In genomic region chr19:55688422-55689218, GRCh38 we compare ENCODE assay signal across 12 cellular contexts. TPM values are rescaled to one million over a fixed set of nuclear protein-coding genes. Genes with fewer than 3 reads are reported as not detected.
A peak's percentile ranks its signal among the peaks of the same experiment; 100 is the strongest.
DNase-seq lines count a peak whose midpoint lies in the region; ATAC-seq and FAIRE-seq lines count a peak whose summit lies in the region.
"Had no signal": no experiment of that assay in that cellular context is flagged by ENCODE, and none has a peak within 500 bp of the region (broad histone marks: within the 10 kb centered on the region; RNA-seq: fewer than 3 reads in every experiment).

No MANE protein-coding gene starts in this region.

- H3K36me3 ChIP-seq in small intestine (ENCODE audit: control insufficient read depth in 2 of 2, insufficient read depth in 2 of 2, low read length in 2 of 2): peaks cover 18 to 42% of the 10 kb centered on the region in 2 donors

- ATAC-seq in HG02678 (IDR thresholded peaks at IDR 0.05; ENCODE audit: unreplicated experiment): no peak

- FAIRE-seq in small intestine (lab: Jason Lieb, UNC): no peak
- FAIRE-seq: islet of Langerhans had no signal

- 18 to 47% (median 40%) methylated on average over 22 to 27 of the region's 27 CpGs for WGBS in small intestine, 3 donors

- peak overlapping the region; percentile 88 to 92 for H3K27ac ChIP-seq in small intestine (ENCODE audit: low read depth in 1 of 2, low read length in 1 of 2)
- H3K27ac ChIP-seq: breast epithelium, KMS-11 had no signal

- DNase-seq in NCI-H748 (lab: John Stamatoyannopoulos, UW; ENCODE audit: unreplicated experiment) (peak; percentile 73), NCI-H748 treated with DMSO at 0.1 percent for 48 hours (lab: John Stamatoyannopoulos, UW) (no peak), NCI-H69 (lab: John Stamatoyannopoulos, UW) (peak; percentile 35), iPS-NIHi11 (ENCODE audit: low spot score) (peak; percentile 68), small intestine (peak; percentile 98), LoVo (ENCODE audit: low spot score) (no peak), SW 1271 (lab: John Stamatoyannopoulos, UW) (no peak)
- DNase-seq: T-helper 9 cell had no signal

- H3K4me3 ChIP-seq in small intestine (ENCODE audit: low read depth in 1 of 2, low read length in 2 of 2): no peak overlapping the region
- H3K4me3 ChIP-seq: breast epithelium had no signal

- no peaks in the 10 kb centered on the region for H3K27me3 ChIP-seq in small intestine (ENCODE audit: control insufficient read depth in 2 of 2, insufficient read depth in 2 of 2, low read length in 2 of 2)
- H3K27me3 ChIP-seq: breast epithelium had no signal

- peaks cover 4 to 12% of the 10 kb centered on the region in 2 donors for H3K4me1 ChIP-seq in small intestine (ENCODE audit: control insufficient read depth in 2 of 2, insufficient read depth in 1 of 2, low read depth in 1 of 2, low read length in 1 of 2)
- H3K4me1 ChIP-seq: breast epithelium had no signal

- H3K9me3 ChIP-seq in small intestine (ENCODE audit: control insufficient read depth, low read depth): no peaks in the 10 kb centered on the region
- H3K9me3 ChIP-seq: breast epithelium had no signal

RNA-seq across cellular contexts. Expression of gene EPN1, which starts 13.6 kb away (rescaled TPM):
- polyA plus RNA-seq in small intestine: 100 to 1,000 TPM; 161 to 193 (median 175) TPM

RNA-seq across cellular contexts. Expression of gene U2AF2, which starts 33.8 kb away (rescaled TPM):
- polyA plus RNA-seq in small intestine: 100 to 1,000 TPM in 1 of 3 donors, 10 to 100 TPM in 2; 74.0 to 142 (median 89.2) TPM

RNA-seq across cellular contexts. Expression of gene CCDC106, which starts 40.6 kb away (rescaled TPM):
- polyA plus RNA-seq in small intestine: 1 to 10 TPM; 2.5 to 6.5 (median 4.6) TPM

RNA-seq across cellular contexts. Expression of gene ZNF581, which starts 45.2 kb away (rescaled TPM):
- 10 to 100 TPM; 15.9 to 29.2 (median 17.7) TPM for polyA plus RNA-seq in small intestine

RNA-seq across cellular contexts. Expression of gene ZNF580, which starts 47.8 kb away (rescaled TPM):
- polyA plus RNA-seq in small intestine: 10 to 100 TPM in 2 of 3 donors, 1 to 10 TPM in 1; 8.3 to 16.8 (median 16.3) TPM

Comparison
In these comparisons a context has a peak if more than half of its experiments do, and no peak if none do; other contexts are left out.
1. DNase-seq: peak in NCI-H748 (single experiment), NCI-H69 (single experiment), iPS-NIHi11 (single experiment) and small intestine (single experiment); none in NCI-H748 treated with DMSO at 0.1 percent for 48 hours (single experiment), LoVo (single experiment) and SW 1271 (0 of 2).